Comparison of ENCODE assay signal across 8 cellular contexts in genomic region chr3:169662215-169663070, GRCh38. TPM values are rescaled to one million over a fixed set of nuclear protein-coding genes. Genes with fewer than 3 reads are reported as not detected.
DNase-seq lines count a peak whose midpoint lies in the region; ATAC-seq and TF ChIP-seq lines count a peak whose summit lies in the region.

No MANE protein-coding gene starts in this region.

- peaks cover 4 to 100% (median 9%) of the 10 kb centered on the region in 4 donors for H3K27me3 ChIP-seq in esophagus squamous epithelium
- peaks cover 81% of the 10 kb centered on the region for H3K27me3 ChIP-seq in muscle layer of duodenum (ENCODE audit: low read depth, low read length)

- H3K27me3 Mint-ChIP-seq in activated B cell treated with CpG ODN at 0.5 μM for 24 hours: peaks cover 73% of the 10 kb centered on the region

- H3K4me3 ChIP-seq in esophagus squamous epithelium: peak overlapping the region; percentile 69 to 91 (median 84)
- H3K4me3 ChIP-seq in muscle layer of duodenum (ENCODE audit: low read depth in 1 of 2, low read length in 2 of 2): peak overlapping the region; percentile 67 to 78
- H3K4me3 ChIP-seq in urinary bladder (ENCODE audit: low read depth, low read length): peak overlapping the region; percentile 62

- peak; percentile 46 for ATAC-seq in HG02884 (IDR thresholded peaks at IDR 0.05; ENCODE audit: unreplicated experiment)
- peak; percentile 72 for ATAC-seq in activated B cell treated with CpG ODN at 0.5 μM for 24 hours (ENCODE audit: low read depth)

- CTCF ChIA-PET in activated B cell treated with CpG ODN at 0.5 μM for 24 hours (lab: Charles Lee): no interaction called here

- H3K36me3 ChIP-seq in esophagus squamous epithelium (no peaks in the 10 kb centered on the region), muscle layer of duodenum (ENCODE audit: control insufficient read depth in 1 of 2, insufficient read depth in 2 of 2, low read length in 2 of 2) (no peaks in the 10 kb centered on the region), urinary bladder (ENCODE audit: insufficient read depth) (no peaks in the 10 kb centered on the region)

- POLR2A ChIA-PET in activated B cell treated with CpG ODN at 0.5 μM for 24 hours (lab: Charles Lee): interaction anchor here (0.6 kb wide), 1 partner anchor 1193 kb away, joined by 3 read pairs; no protein-coding TSS in a partner anchor

- peaks cover 3% of the 10 kb centered on the region for H3K9me3 Mint-ChIP-seq in activated B cell treated with CpG ODN at 0.5 μM for 24 hours

- no peaks in the 10 kb centered on the region for H3K36me3 Mint-ChIP-seq in activated B cell treated with CpG ODN at 0.5 μM for 24 hours (ENCODE audit: low read depth)

- H3K27ac Mint-ChIP-seq in activated B cell treated with CpG ODN at 0.5 μM for 24 hours: no peak overlapping the region

- 1% methylated on average over 38 of the region's 82 CpGs; no CpG with 5 or more reads in 1 of the 2 donors for WGBS in esophagus squamous epithelium, 2 donors
- WGBS in urinary bladder: under 1% methylated on average over 80 of the region's 82 CpGs

- intact Hi-C loops in activated B cell treated with CpG ODN at 0.5 μM for 24 hours (cut with micrococcal nuclease) (loop anchor here (1.0 to 10.0 kb wide), 8 partner anchors 85 to 1802 kb away; partner anchors contain the start of genes GOLIM4 and TNIK), esophagus squamous epithelium (cut with DNase I) (loop anchor here (5.0 kb wide), 1 partner anchor 515 kb away; no protein-coding TSS in a partner anchor)

- H3K4me1 Mint-ChIP-seq in activated B cell treated with CpG ODN at 0.5 μM for 24 hours: peaks cover 58% of the 10 kb centered on the region

- H3K4me1 ChIP-seq in esophagus squamous epithelium (peaks cover 4 to 68% (median 35%) of the 10 kb centered on the region in 3 donors), muscle layer of duodenum (ENCODE audit: control insufficient read depth in 1 of 2, insufficient read depth in 2 of 2, low read length in 2 of 2) (peaks cover 5 to 38% of the 10 kb centered on the region in 2 donors), urinary bladder (ENCODE audit: insufficient read depth) (no peaks in the 10 kb centered on the region)

- no peak for TF ChIP-seq POLR2A in esophagus squamous epithelium (IDR thresholded peaks at IDR 0.05)

- no peaks in the 10 kb centered on the region for H3K9me3 ChIP-seq in esophagus squamous epithelium
- peaks cover 0 to 3% of the 10 kb centered on the region in 2 donors for H3K9me3 ChIP-seq in muscle layer of duodenum (ENCODE audit: control insufficient read depth in 1 of 2, low read length in 2 of 2)

- TF ChIP-seq CTCF in GM12874 (IDR thresholded peaks at IDR 0.05; ENCODE audit: insufficient read depth, low read depth, low read length): peak; percentile 45; the same call in 1 of the 2 replicates
- no peak for TF ChIP-seq CTCF in activated B cell treated with CpG ODN at 0.5 μM for 24 hours (IDR thresholded peaks at IDR 0.05)
- TF ChIP-seq CTCF in esophagus squamous epithelium (IDR thresholded peaks at IDR 0.05): peak in 5 of 6 experiments; percentile 49 to 68 (median 58)

- H3K27ac ChIP-seq in esophagus squamous epithelium: peak overlapping the region; percentile 90 to 95 (median 94)
- no peak overlapping the region for H3K27ac ChIP-seq in muscle layer of duodenum (ENCODE audit: low read length)
- peak overlapping the region; percentile 85 for H3K27ac ChIP-seq in urinary bladder (ENCODE audit: low read depth)

- peak overlapping the region; percentile 87 for H3K4me3 Mint-ChIP-seq in activated B cell treated with CpG ODN at 0.5 μM for 24 hours

- DNase-seq in A172 (ENCODE audit: low spot score): peak; percentile 54
- peak; percentile 40 for DNase-seq in NCI-H1694 (lab: John Stamatoyannopoulos, UW)
- DNase-seq in activated B cell treated with CpG ODN at 0.5 μM for 24 hours: peak; percentile 46
- DNase-seq in esophagus squamous epithelium (lab: John Stamatoyannopoulos, UW): no peak

RNA-seq across cellular contexts. Expression of gene MECOM, which starts 1.1 kb away (rescaled TPM):
- total RNA-seq in A172 (2014; rRNA removed; shearing (Covaris generic)): 8.0 and 19.1 TPM in 2 replicates
- total RNA-seq in activated B cell treated with CpG ODN at 0.5 μM for 24 hours: 0.22 TPM in 1 of 2 replicates, not detected in the other
- total RNA-seq in esophagus squamous epithelium: 10 to 100 TPM; 21.0 to 42.0 (median 26.6) TPM
- total RNA-seq in urinary bladder: 74.4 TPM
- polyA plus RNA-seq in urinary bladder: 14.5 TPM
